Comparison of ENCODE assay signal across 8 cellular contexts in the genomic region with DNA sequence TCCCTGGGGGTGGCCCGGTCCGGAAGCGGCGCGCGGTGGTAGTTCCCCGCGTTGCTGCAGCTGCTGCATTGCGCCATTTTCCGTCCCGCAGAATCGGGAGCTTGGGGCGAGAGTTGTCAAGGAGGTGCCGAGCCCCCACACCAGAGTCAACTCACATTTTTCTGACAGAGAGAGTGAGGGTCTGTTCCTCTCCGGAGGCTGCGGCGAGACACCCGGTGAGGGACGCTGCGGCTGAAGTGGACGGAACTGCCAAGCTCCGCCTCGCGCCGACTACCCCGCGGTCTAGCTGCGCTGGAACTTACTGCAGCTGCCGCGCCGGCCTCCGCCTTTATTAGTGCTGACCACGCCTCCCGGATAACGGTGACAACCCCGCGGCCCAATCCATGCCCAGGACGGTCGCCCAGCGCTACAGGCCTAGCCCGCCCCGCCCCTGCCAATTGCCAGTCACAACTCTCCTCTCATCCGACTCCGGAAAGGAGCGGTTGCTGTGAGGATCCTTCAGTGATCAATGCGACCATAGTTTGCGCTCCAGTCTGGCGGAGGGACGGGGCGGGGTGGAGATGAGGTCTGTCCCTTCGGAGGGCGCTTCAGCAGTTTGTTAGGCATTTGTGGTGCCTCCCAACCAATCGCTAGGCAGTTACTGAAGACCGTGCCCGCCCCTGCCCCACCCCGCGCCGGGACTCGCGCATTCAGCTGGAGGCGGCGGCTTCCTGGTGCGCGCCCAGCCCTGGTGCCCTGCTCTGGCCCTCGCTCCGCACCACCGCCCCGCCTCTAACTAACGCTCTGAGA. TPM values are rescaled to one million over a fixed set of nuclear protein-coding genes. Genes with fewer than 3 reads are reported as not detected.
DNase-seq lines count a peak whose midpoint lies in the region; TF ChIP-seq lines count a peak whose summit lies in the region.

A gene with protein sequence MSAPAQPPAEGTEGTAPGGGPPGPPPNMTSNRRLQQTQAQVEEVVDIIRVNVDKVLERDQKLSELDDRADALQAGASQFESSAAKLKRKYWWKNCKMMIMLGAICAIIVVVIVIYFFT (minus strand): TSS at position 303 of the 789 bp plus-strand sequence. CDS start 146 bp downstream, at position 157.

- H3K36me3 ChIP-seq in SK-N-MC (ENCODE audit: insufficient read depth, low read length) = no peaks in the 10 kb centered on the region

- no peaks in the 10 kb centered on the region for H3K9me3 Mint-ChIP-seq in HFFc6
- no peaks in the 10 kb centered on the region for H3K9me3 Mint-ChIP-seq in activated naive CD4-positive, alpha-beta T cell treated with anti-CD3 and anti-CD28 coated beads, Interleukin-2, amount 10 ng/mL, durations not matched to agents 7 days and 5 days

- H3K4me3 ChIP-seq in NB4 (ENCODE audit: low read depth, low read length) (peak within 1 kb of the TSS; percentile 84), SK-N-MC (peak within 1 kb of the TSS; percentile 89)

- TF ChIP-seq CTCF in HFFc6 (IDR thresholded peaks at IDR 0.05) (peak; percentile 9; the same call in 1 of the 2 replicates), NB4 (IDR thresholded peaks at IDR 0.05; ENCODE audit: low read depth, low read length) (no peak)

- TF ChIP-seq POLR2A in NB4 (IDR thresholded peaks at IDR 0.05; ENCODE audit: extremely low read depth, insufficient read length) = peak; percentile 99

- peaks cover 6% of the 10 kb centered on the region for H3K27me3 Mint-ChIP-seq in HFFc6 (ENCODE audit: insufficient read depth)
- H3K27me3 Mint-ChIP-seq in activated naive CD4-positive, alpha-beta T cell treated with anti-CD3 and anti-CD28 coated beads, Interleukin-2, amount 10 ng/mL, durations not matched to agents 7 days and 5 days = peaks cover 24% of the 10 kb centered on the region

- peaks cover 49% of the 10 kb centered on the region for H3K4me1 Mint-ChIP-seq in HFFc6 (ENCODE audit: low read depth)
- H3K4me1 Mint-ChIP-seq in activated naive CD4-positive, alpha-beta T cell treated with anti-CD3 and anti-CD28 coated beads, Interleukin-2, amount 10 ng/mL, durations not matched to agents 7 days and 5 days = peaks cover 56% of the 10 kb centered on the region

- H3K36me3 Mint-ChIP-seq in HFFc6 (ENCODE audit: low read depth) = peaks cover 11% of the 10 kb centered on the region; the same call in 1 of the 2 replicates
- H3K36me3 Mint-ChIP-seq in activated naive CD4-positive, alpha-beta T cell treated with anti-CD3 and anti-CD28 coated beads, Interleukin-2, amount 10 ng/mL, durations not matched to agents 7 days and 5 days = peaks cover 36% of the 10 kb centered on the region

- H3K27ac Mint-ChIP-seq in HFFc6 = peak within 1 kb of the TSS; percentile 95
- H3K27ac Mint-ChIP-seq in activated naive CD4-positive, alpha-beta T cell treated with anti-CD3 and anti-CD28 coated beads, Interleukin-2, amount 10 ng/mL, durations not matched to agents 7 days and 5 days = peak within 1 kb of the TSS; percentile 93

- H3K27ac ChIP-seq in SK-N-MC (peak within 1 kb of the TSS; percentile 62; the same call in 1 of the 2 replicates), temporal lobe (ENCODE audit: low read depth, low read length) (peak within 1 kb of the TSS; percentile 82)

- CTCF ChIA-PET in activated naive CD4-positive, alpha-beta T cell treated with anti-CD3 and anti-CD28 coated beads, Interleukin-2, amount 10 ng/mL, durations not matched to agents 7 days and 5 days (lab: Charles Lee) = interaction anchor here (0.8 to 3.6 kb wide), 13 partner anchors 8 to 147 kb away, joined by 3 to 33 read pairs (median 3); a partner anchor contains a TSS

- H3K9ac ChIP-seq in SK-N-MC (ENCODE audit: insufficient read length) = peak within 1 kb of the TSS; percentile 80

- H3K9me3 ChIP-seq in SK-N-MC (ENCODE audit: low read depth, low read length) = no peaks in the 10 kb centered on the region

- peak; percentile 93 for DNase-seq in GM04503 (ENCODE audit: low read depth)
- DNase-seq in HFFc6 = peak; percentile 97
- peak; percentile 99 for DNase-seq in NB4 (ENCODE audit: low read depth)
- peak; percentile 71 for DNase-seq in SK-N-MC (ENCODE audit: low read depth, low spot score)
- peak; percentile 100 for DNase-seq in activated naive CD4-positive, alpha-beta T cell treated with anti-CD3 and anti-CD28 coated beads, Interleukin-2, amount 10 ng/mL, durations not matched to agents 7 days and 5 days
- peak; percentile 98 for DNase-seq in germinal center (ENCODE audit: low spot score)
- DNase-seq in nucleus accumbens (lab: John Stamatoyannopoulos, UW) = peak; percentile 91 to 100 (median 99)

- H3K4me3 Mint-ChIP-seq in HFFc6 = peak within 1 kb of the TSS; percentile 92
- H3K4me3 Mint-ChIP-seq in activated naive CD4-positive, alpha-beta T cell treated with anti-CD3 and anti-CD28 coated beads, Interleukin-2, amount 10 ng/mL, durations not matched to agents 7 days and 5 days = peak within 1 kb of the TSS; percentile 94

RNA-seq across cellular contexts. Expression of the gene that starts here (rescaled TPM):
- total RNA-seq in HFFc6 (2021; fragmentation: NEBNext Ultra II Directional; extraction: Animal tissue kit (Norgen Biotek cat#: 25700)) = 10 to 100 TPM in 5 of 6 experiments, 1 to 10 TPM in 1; 8.6 to 13.0 (median 10.8) TPM
- 0.98 TPM for total RNA-seq in temporal lobe

Comparison
In these comparisons a context has a peak if more than half of its experiments do, and no peak if none do; other contexts are left out.
1. Peak in every context shown above with its lines: DNase-seq, H3K4me3 ChIP-seq and H3K27ac ChIP-seq.